ENCODE assay signal across 17 cellular contexts in genomic region chr17:19833914-19834313, GRCh38.
"Had no signal": no experiment of that assay in that cellular context is flagged by ENCODE, and none has a peak within 500 bp of the region (broad histone marks: within the 10 kb centered on the region; RNA-seq: fewer than 3 reads in every experiment).

No MANE protein-coding gene starts in this region.

- H3K27me3 ChIP-seq: brain microvascular endothelial cell, esophagus muscularis mucosa, gastroesophageal sphincter, heart left ventricle, tibial artery had no signal

- H3K4me3 ChIP-seq: coronary artery, esophagus muscularis mucosa, gastroesophageal sphincter, heart left ventricle, left ventricle myocardium inferior, tibial artery had no signal

- H3K4me3 Mint-ChIP-seq: activated CD8-positive, alpha-beta T cell treated with anti-CD3 and anti-CD28 coated beads for 36 hours; activated naive CD4-positive, alpha-beta T cell treated with anti-CD3 and anti-CD28 coated beads, Interleukin-2, amount 10 ng/mL, durations not matched to agents 7 days and 5 days; activated naive CD8-positive, alpha-beta T cell treated with anti-CD3 and anti-CD28 coated beads, Interleukin-2, amount 50 U/mL, for 24 hours; activated T-cell treated with anti-CD3 and anti-CD28 coated beads, Interleukin-2, amount 50 U/mL, for 24 hours; T-helper 1 cell treated with Interleukin-12 subunit alpha and Interleukin-12 subunit beta and Interleukin-4 antibody, amounts not matched to agents 30 μg/mL and 1 μg/mL, for 36 hours had no signal

- DNase-seq: activated CD8-positive, alpha-beta T cell treated with anti-CD3 and anti-CD28 coated beads for 36 hours; activated naive CD4-positive, alpha-beta T cell treated with anti-CD3 and anti-CD28 coated beads, Interleukin-2, amount 10 ng/mL, durations not matched to agents 7 days and 5 days; activated naive CD8-positive, alpha-beta T cell treated with anti-CD3 and anti-CD28 coated beads, Interleukin-2, amount 50 U/mL, for 24 hours; activated T-cell treated with anti-CD3 and anti-CD28 coated beads, Interleukin-2, amount 50 U/mL, for 24 hours; aorta; brain microvascular endothelial cell; heart left ventricle; left ventricle myocardium inferior; occipital lobe; stimulated activated CD4-positive, alpha-beta T cell treated with anti-CD3 and anti-CD28 coated beads, Interleukin-2, amount 100 ng/mL, for 24 hours; stimulated activated naive CD4-positive, alpha-beta T cell treated with Interleukin-2 at 50 U/mL for 16 hours; tibial artery; WERI-Rb-1 had no signal

- H3K36me3 ChIP-seq: brain microvascular endothelial cell, WERI-Rb-1 had no signal

- H3K27ac Mint-ChIP-seq: activated CD8-positive, alpha-beta T cell treated with anti-CD3 and anti-CD28 coated beads for 36 hours; activated naive CD4-positive, alpha-beta T cell treated with anti-CD3 and anti-CD28 coated beads, Interleukin-2, amount 10 ng/mL, durations not matched to agents 7 days and 5 days; activated naive CD8-positive, alpha-beta T cell treated with anti-CD3 and anti-CD28 coated beads, Interleukin-2, amount 50 U/mL, for 24 hours; activated T-cell treated with anti-CD3 and anti-CD28 coated beads, Interleukin-2, amount 50 U/mL, for 24 hours; T-helper 1 cell treated with Interleukin-12 subunit alpha and Interleukin-12 subunit beta and Interleukin-4 antibody, amounts not matched to agents 30 μg/mL and 1 μg/mL, for 36 hours had no signal

- H3K4me1 Mint-ChIP-seq: activated naive CD8-positive, alpha-beta T cell treated with anti-CD3 and anti-CD28 coated beads, Interleukin-2, amount 50 U/mL, for 24 hours had no signal

- ATAC-seq: activated CD8-positive, alpha-beta T cell treated with anti-CD3 and anti-CD28 coated beads for 36 hours; activated naive CD8-positive, alpha-beta T cell treated with anti-CD3 and anti-CD28 coated beads, Interleukin-2, amount 50 U/mL, for 24 hours; gastroesophageal sphincter; heart left ventricle had no signal

- H3K4me1 ChIP-seq: esophagus muscularis mucosa, gastroesophageal sphincter, heart left ventricle, left ventricle myocardium inferior, tibial artery had no signal

- H3K27ac ChIP-seq: brain microvascular endothelial cell, coronary artery, esophagus muscularis mucosa, gastroesophageal sphincter, heart left ventricle, left ventricle myocardium inferior, tibial artery, WERI-Rb-1 had no signal

- H3K27me3 Mint-ChIP-seq: activated CD8-positive, alpha-beta T cell treated with anti-CD3 and anti-CD28 coated beads for 36 hours; activated naive CD4-positive, alpha-beta T cell treated with anti-CD3 and anti-CD28 coated beads, Interleukin-2, amount 10 ng/mL, durations not matched to agents 7 days and 5 days; activated naive CD8-positive, alpha-beta T cell treated with anti-CD3 and anti-CD28 coated beads, Interleukin-2, amount 50 U/mL, for 24 hours; activated T-cell treated with anti-CD3 and anti-CD28 coated beads, Interleukin-2, amount 50 U/mL, for 24 hours had no signal

- H3K9me3 ChIP-seq: esophagus muscularis mucosa, gastroesophageal sphincter, heart left ventricle, tibial artery had no signal
